ENCODE assay signal across 22 cellular contexts in genomic region chr10:34333513-34333912, GRCh38.
A peak's percentile ranks its signal among the peaks of the same experiment; 100 is the strongest.
DNase-seq lines count a peak whose midpoint lies in the region; ATAC-seq and FAIRE-seq lines count a peak whose summit lies in the region.
"Had no signal": no experiment of that assay in that cellular context is flagged by ENCODE, and none has a peak within 500 bp of the region (broad histone marks: within the 10 kb centered on the region; RNA-seq: fewer than 3 reads in every experiment).

No MANE protein-coding gene starts in this region.

- POLR2A ChIA-PET in activated CD4-positive, alpha-beta memory T cell treated with anti-CD3 and anti-CD28 coated beads for 36 hours (lab: Charles Lee) = no interaction called here

- H3K27ac Mint-ChIP-seq in activated CD4-positive, alpha-beta memory T cell treated with anti-CD3 and anti-CD28 coated beads for 36 hours = no peak overlapping the region
- H3K27ac Mint-ChIP-seq: activated CD4-positive, alpha-beta T cell treated with anti-CD3 and anti-CD28 coated beads, Interleukin-2, amount 10 ng/mL, durations not matched to agents 7 days and 5 days; immature natural killer cell; naive B cell had no signal

- no peaks in the 10 kb centered on the region for H3K27me3 Mint-ChIP-seq in activated CD4-positive, alpha-beta memory T cell treated with anti-CD3 and anti-CD28 coated beads for 36 hours
- H3K27me3 Mint-ChIP-seq: activated CD4-positive, alpha-beta T cell treated with anti-CD3 and anti-CD28 coated beads, Interleukin-2, amount 10 ng/mL, durations not matched to agents 7 days and 5 days; naive B cell had no signal

- no peaks in the 10 kb centered on the region for H3K36me3 Mint-ChIP-seq in activated CD4-positive, alpha-beta memory T cell treated with anti-CD3 and anti-CD28 coated beads for 36 hours
- H3K36me3 Mint-ChIP-seq: immature natural killer cell, naive B cell had no signal

- intact Hi-C loops in activated CD4-positive, alpha-beta memory T cell treated with anti-CD3 and anti-CD28 coated beads for 36 hours (cut with micrococcal nuclease) = no loop called here

- no peak overlapping the region for H3K4me3 Mint-ChIP-seq in activated CD4-positive, alpha-beta memory T cell treated with anti-CD3 and anti-CD28 coated beads for 36 hours
- H3K4me3 Mint-ChIP-seq: activated CD4-positive, alpha-beta T cell treated with anti-CD3 and anti-CD28 coated beads, Interleukin-2, amount 10 ng/mL, durations not matched to agents 7 days and 5 days; immature natural killer cell; naive B cell had no signal

- ATAC-seq in GM18858 (IDR thresholded peaks at IDR 0.05; ENCODE audit: unreplicated experiment) = no peak
- no peak for ATAC-seq in GM18907 (IDR thresholded peaks at IDR 0.05; ENCODE audit: unreplicated experiment)
- no peak for ATAC-seq in HG03135 (IDR thresholded peaks at IDR 0.05; ENCODE audit: unreplicated experiment)
- ATAC-seq: HCT116, heart left ventricle, lower lobe of right lung had no signal

- no peaks in the 10 kb centered on the region for H3K4me1 Mint-ChIP-seq in activated CD4-positive, alpha-beta memory T cell treated with anti-CD3 and anti-CD28 coated beads for 36 hours (ENCODE audit: low read depth)
- H3K4me1 Mint-ChIP-seq: activated CD4-positive, alpha-beta T cell treated with anti-CD3 and anti-CD28 coated beads, Interleukin-2, amount 10 ng/mL, durations not matched to agents 7 days and 5 days; immature natural killer cell; naive B cell had no signal

- DNase-seq in GM19239 (ENCODE audit: insufficient read length, low spot score) (no peak), RPMI7951 (ENCODE audit: low read depth) (peak; percentile 41), dermis microvascular lymphatic vessel endothelial cell (ENCODE audit: low read depth in 2 of 2) (peak; percentile 56 to 57), kidney tubule cell (ENCODE audit: low spot score) (peak; percentile 8)
- no peak for DNase-seq in activated CD4-positive, alpha-beta memory T cell treated with anti-CD3 and anti-CD28 coated beads for 36 hours
- DNase-seq: activated CD4-positive, alpha-beta T cell treated with anti-CD3 and anti-CD28 coated beads, Interleukin-2, amount 10 ng/mL, durations not matched to agents 7 days and 5 days; activated CD8-positive, alpha-beta memory T cell treated with anti-CD3 and anti-CD28 coated beads, Interleukin-2, amount 50 U/mL, for 48 hours; activated gamma-delta T cell treated with Interleukin-2 at 50 U/mL for 16 hours; colonic mucosa; DND-41; heart left ventricle; immature natural killer cell; KBM-7; lower lobe of right lung; naive B cell; NCI-H1436; stimulated activated CD4-positive, alpha-beta T cell treated with anti-CD3 and anti-CD28 coated beads, Interleukin-2, amount 100 ng/mL, for 48 hours; uterus had no signal

- CTCF ChIA-PET in activated CD4-positive, alpha-beta memory T cell treated with anti-CD3 and anti-CD28 coated beads for 36 hours (lab: Charles Lee) = no interaction called here

- H3K9me3 Mint-ChIP-seq in activated CD4-positive, alpha-beta memory T cell treated with anti-CD3 and anti-CD28 coated beads for 36 hours = no peaks in the 10 kb centered on the region
- H3K9me3 Mint-ChIP-seq: activated CD4-positive, alpha-beta T cell treated with anti-CD3 and anti-CD28 coated beads, Interleukin-2, amount 10 ng/mL, durations not matched to agents 7 days and 5 days; immature natural killer cell; naive B cell had no signal

- FAIRE-seq in GM19239 (lab: Jason Lieb, UNC) = peak; percentile 45

Comparison
In these comparisons a context has a peak if more than half of its experiments do, and no peak if none do; other contexts are left out.
1. DNase-seq: peak in RPMI7951 (single experiment), dermis microvascular lymphatic vessel endothelial cell (2 of 2) and kidney tubule cell (single experiment); none in GM19239 (single experiment) and activated CD4-positive, alpha-beta memory T cell treated with anti-CD3 and anti-CD28 coated beads for 36 hours (single experiment).